ENCODE assay signal across 18 cellular contexts in the genomic region with DNA sequence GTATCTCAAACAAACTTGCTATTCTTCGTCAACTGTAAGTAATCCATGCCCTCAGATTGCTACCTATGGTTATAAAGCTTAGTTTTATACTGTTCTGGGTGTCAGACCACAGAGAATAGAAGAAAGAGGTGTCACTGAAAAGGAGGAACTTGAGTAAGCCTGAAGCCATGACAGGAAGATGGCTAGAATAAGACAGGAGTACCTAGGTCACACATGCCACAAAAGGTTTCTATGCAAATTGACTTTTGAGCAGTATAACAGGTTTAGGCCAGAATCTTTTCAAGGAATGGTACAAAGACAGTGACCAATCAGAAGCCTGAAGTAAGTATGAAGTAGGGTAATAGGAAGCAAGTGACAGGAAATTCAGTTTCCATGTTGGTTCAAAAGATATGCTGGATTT. TPM values are rescaled to one million over a fixed set of nuclear protein-coding genes. Genes with fewer than 3 reads are reported as not detected.
A peak's percentile ranks its signal among the peaks of the same experiment; 100 is the strongest.
DNase-seq lines count a peak whose midpoint lies in the region; ATAC-seq and TF ChIP-seq lines count a peak whose summit lies in the region.
"Had no signal": no experiment of that assay in that cellular context is flagged by ENCODE, and none has a peak within 500 bp of the region (broad histone marks: within the 10 kb centered on the region; RNA-seq: fewer than 3 reads in every experiment).

No MANE protein-coding gene starts in this region.

- H3K4me3 ChIP-seq in SK-N-SH (ENCODE audit: low read depth in 2 of 2, low read length in 1 of 2) (no peak overlapping the region), heart right ventricle (no peak overlapping the region)
- H3K4me3 ChIP-seq: skin epidermis had no signal

- no peak overlapping the region for H3K9ac ChIP-seq in SK-N-SH

- H3K36me3 Mint-ChIP-seq in memory B cell, result peaks cover 55% of the 10 kb centered on the region

- H3K9me3 ChIP-seq in SK-N-SH, result no peaks in the 10 kb centered on the region
- H3K9me3 ChIP-seq in heart right ventricle, result peaks cover 0 to 6% (median under 1%) of the 10 kb centered on the region in 11 donors

- ATAC-seq in GM19395 (IDR thresholded peaks at IDR 0.05; ENCODE audit: unreplicated experiment) (peak; percentile 54), HG03066 (IDR thresholded peaks at IDR 0.05; ENCODE audit: low read depth, unreplicated experiment) (peak; percentile 76), memory B cell (ENCODE audit: low read depth) (peak; percentile 86), HG03139 (IDR thresholded peaks at IDR 0.05; ENCODE audit: unreplicated experiment) (no peak), heart right ventricle (no peak)
- ATAC-seq: WTC11 had no signal

- DNase-seq in NOMO-1 treated with DMSO at 0.1 percent for 48 hours (lab: John Stamatoyannopoulos, UW; ENCODE audit: unreplicated experiment) (peak; percentile 4), NOMO-1 treated with dmso at 0.1 percent for 144 hours (lab: John Stamatoyannopoulos, UW; ENCODE audit: unreplicated experiment) (no peak), memory B cell (ENCODE audit: low spot score in 2 of 2) (no peak), SK-N-SH (no peak), heart right ventricle (no peak)
- DNase-seq: 8988T, EL, foreskin melanocyte, HCEC 1CT, mesendoderm, NCI-H1105, NCI-H446 treated with DMSO at 0.1 percent for 48 hours had no signal

- H3K27me3 ChIP-seq in SK-N-SH (ENCODE audit: insufficient read depth) (no peaks in the 10 kb centered on the region), heart right ventricle (no peaks in the 10 kb centered on the region)

- no peaks in the 10 kb centered on the region for H3K27me3 Mint-ChIP-seq in memory B cell
- H3K27me3 Mint-ChIP-seq: central memory CD8-positive, alpha-beta T cell had no signal

- H3K79me2 ChIP-seq in SK-N-SH (ENCODE audit: insufficient read depth), result no peaks in the 10 kb centered on the region

- H3K4me3 Mint-ChIP-seq in memory B cell, result no peak overlapping the region
- H3K4me3 Mint-ChIP-seq: central memory CD8-positive, alpha-beta T cell; WTC11 had no signal

- no peaks in the 10 kb centered on the region for H4K20me1 ChIP-seq in SK-N-SH (ENCODE audit: insufficient read depth)

- no peaks in the 10 kb centered on the region for H3F3A ChIP-seq in SK-N-SH (replicated peaks; ENCODE audit: insufficient read depth)

- H3K9me3 Mint-ChIP-seq in memory B cell, result no peaks in the 10 kb centered on the region
- H3K9me3 Mint-ChIP-seq: central memory CD8-positive, alpha-beta T cell had no signal

- TF ChIP-seq RAD21 in SK-N-SH (IDR thresholded peaks at IDR 0.05; ENCODE audit: low read length), result no peak

- peaks cover 0 to 9% of the 10 kb centered on the region in 2 experiments; a peak in 1 of 4 replicates for H3K4me1 ChIP-seq in SK-N-SH (ENCODE audit: control insufficient read depth in 1 of 2, insufficient read depth in 2 of 2, low read depth in 1 of 2, low read length in 1 of 2)
- H3K4me1 ChIP-seq in heart right ventricle, result peaks cover 0 to 28% (median 14%) of the 10 kb centered on the region in 9 donors

- POLR2A ChIA-PET in SK-N-SH (lab: Yijun Ruan, JAX), result no interaction called here

- no peak overlapping the region for H2AFZ ChIP-seq in SK-N-SH (ENCODE audit: low read depth)

- H3K27ac Mint-ChIP-seq in memory B cell, result peak overlapping the region; percentile 60
- H3K27ac Mint-ChIP-seq: WTC11 had no signal

- WGBS in SK-N-SH (ENCODE audit: low lambda C conversion rate), result 93% methylated on average over 1 of the region's 1 CpG
- 96 to 100% methylated on average over 1 of the region's 1 CpG for WGBS in heart right ventricle, 2 donors

- TF ChIP-seq CTCF in SK-N-SH (IDR thresholded peaks at IDR 0.05), result no peak
- no peak for TF ChIP-seq CTCF in heart right ventricle (IDR thresholded peaks at IDR 0.05)

- H3K36me3 ChIP-seq in SK-N-SH (replicated peaks in 1 of 2; ENCODE audit: control insufficient read depth in 1 of 2, insufficient read depth in 2 of 2, low read length in 1 of 2), result peaks cover 36 to 73% of the 10 kb centered on the region in 2 experiments
- peaks cover 0 to 100% (median 60%) of the 10 kb centered on the region in 9 donors for H3K36me3 ChIP-seq in heart right ventricle

- H3K4me1 Mint-ChIP-seq in memory B cell, result peaks cover 14% of the 10 kb centered on the region

- H3K27ac ChIP-seq in SK-N-SH (ENCODE audit: low read depth in 2 of 2, low read length in 1 of 2), result no peak overlapping the region
- H3K27ac ChIP-seq in heart right ventricle, result no peak overlapping the region
- H3K27ac ChIP-seq: skin epidermis had no signal

- TF ChIP-seq EP300 in SK-N-SH (IDR thresholded peaks at IDR 0.05; ENCODE audit: borderline replicate concordance in 1 of 2, low read depth in 1 of 2, low read length in 1 of 2), result no peak

- intact Hi-C loops in heart right ventricle (cut with DNase I), result no loop called here

- no peak overlapping the region for H3K4me2 ChIP-seq in SK-N-SH

- no peaks in the 10 kb centered on the region for H3K9me2 ChIP-seq in SK-N-SH

- CTCF ChIA-PET in SK-N-SH (lab: Yijun Ruan, JAX), result interaction anchor here (1.0 kb wide), 1 partner anchor 338 kb away, joined by 3 read pairs; no protein-coding TSS in a partner anchor

TF ChIP-seq in SK-N-SH, 30 proteins besides CTCF, POLR2A, EP300 and RAD21:
- TF ChIP-seq JUND (IDR thresholded peaks at IDR 0.05) (no peak), ELF1 (IDR thresholded peaks at IDR 0.05) (no peak), FOSL2 (IDR thresholded peaks at IDR 0.05; ENCODE audit: borderline replicate concordance, low read depth) (no peak), CHD2 (IDR thresholded peaks at IDR 0.05; ENCODE audit: low read length, partially characterized antibody) (no peak), YY1 (IDR thresholded peaks at IDR 0.05; ENCODE audit: low read depth) (no peak)
- TF ChIP-seq, protein P1, sequence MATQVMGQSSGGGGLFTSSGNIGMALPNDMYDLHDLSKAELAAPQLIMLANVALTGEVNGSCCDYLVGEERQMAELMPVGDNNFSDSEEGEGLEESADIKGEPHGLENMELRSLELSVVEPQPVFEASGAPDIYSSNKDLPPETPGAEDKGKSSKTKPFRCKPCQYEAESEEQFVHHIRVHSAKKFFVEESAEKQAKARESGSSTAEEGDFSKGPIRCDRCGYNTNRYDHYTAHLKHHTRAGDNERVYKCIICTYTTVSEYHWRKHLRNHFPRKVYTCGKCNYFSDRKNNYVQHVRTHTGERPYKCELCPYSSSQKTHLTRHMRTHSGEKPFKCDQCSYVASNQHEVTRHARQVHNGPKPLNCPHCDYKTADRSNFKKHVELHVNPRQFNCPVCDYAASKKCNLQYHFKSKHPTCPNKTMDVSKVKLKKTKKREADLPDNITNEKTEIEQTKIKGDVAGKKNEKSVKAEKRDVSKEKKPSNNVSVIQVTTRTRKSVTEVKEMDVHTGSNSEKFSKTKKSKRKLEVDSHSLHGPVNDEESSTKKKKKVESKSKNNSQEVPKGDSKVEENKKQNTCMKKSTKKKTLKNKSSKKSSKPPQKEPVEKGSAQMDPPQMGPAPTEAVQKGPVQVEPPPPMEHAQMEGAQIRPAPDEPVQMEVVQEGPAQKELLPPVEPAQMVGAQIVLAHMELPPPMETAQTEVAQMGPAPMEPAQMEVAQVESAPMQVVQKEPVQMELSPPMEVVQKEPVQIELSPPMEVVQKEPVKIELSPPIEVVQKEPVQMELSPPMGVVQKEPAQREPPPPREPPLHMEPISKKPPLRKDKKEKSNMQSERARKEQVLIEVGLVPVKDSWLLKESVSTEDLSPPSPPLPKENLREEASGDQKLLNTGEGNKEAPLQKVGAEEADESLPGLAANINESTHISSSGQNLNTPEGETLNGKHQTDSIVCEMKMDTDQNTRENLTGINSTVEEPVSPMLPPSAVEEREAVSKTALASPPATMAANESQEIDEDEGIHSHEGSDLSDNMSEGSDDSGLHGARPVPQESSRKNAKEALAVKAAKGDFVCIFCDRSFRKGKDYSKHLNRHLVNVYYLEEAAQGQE (IDR thresholded peaks at IDR 0.05; ENCODE audit: low read depth, low read length), result no peak

RNA-seq across cellular contexts. Expression of a gene that starts 23.5 kb away (rescaled TPM):
- polyA plus RNA-seq in SK-N-SH (2012; rRNA removed) (27.6 and 34.8 TPM in 2 replicates), heart right ventricle (10 to 100 TPM; 31.8 to 63.2 TPM)
- 36.0 and 47.2 TPM in 2 replicates for polyA plus RNA-seq in SK-N-SH (2012; cell fraction: cytosol; rRNA removed)
- polyA plus RNA-seq in SK-N-SH (2012; cell fraction: nucleus; rRNA removed), result 45.9 and 50.6 TPM in 2 replicates
- total RNA-seq in heart right ventricle, result 100 to 1,000 TPM in 4 of 10 donors, 10 to 100 TPM in 6; 78.1 to 118 (median 96.8) TPM

Comparison
In these comparisons a context has a peak if more than half of its experiments do, and no peak if none do; other contexts are left out.
1. ATAC-seq: peak in GM19395 (single experiment), HG03066 (single experiment) and memory B cell (single experiment); none in HG03139 (single experiment) and heart right ventricle (0 of 8).